Comparison of ENCODE assay signal across 25 cellular contexts in the genomic region with DNA sequence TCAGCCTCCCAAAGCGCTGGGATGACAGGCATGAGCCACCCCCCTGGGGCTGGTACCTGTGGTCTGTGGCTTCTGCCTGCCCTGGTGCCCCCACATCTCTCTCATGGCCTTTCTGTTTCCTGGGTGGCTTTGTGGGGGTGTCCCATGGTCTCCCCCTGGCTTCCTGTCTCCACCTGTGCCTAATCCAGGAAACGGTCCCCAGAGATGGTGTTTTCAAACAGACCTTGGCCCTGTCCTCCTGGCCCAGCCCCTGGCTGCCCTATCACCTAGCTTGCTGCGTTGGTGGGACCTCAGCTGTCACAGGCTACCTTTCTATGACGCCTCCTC. TPM values are rescaled to one million over a fixed set of nuclear protein-coding genes. Genes with fewer than 3 reads are reported as not detected.
A peak's percentile ranks its signal among the peaks of the same experiment; 100 is the strongest.
DNase-seq lines count a peak whose midpoint lies in the region; ATAC-seq, FAIRE-seq and TF ChIP-seq lines count a peak whose summit lies in the region.
"Had no signal": no experiment of that assay in that cellular context is flagged by ENCODE, and none has a peak within 500 bp of the region (broad histone marks: within the 10 kb centered on the region; RNA-seq: fewer than 3 reads in every experiment).

No MANE protein-coding gene starts in this region.

- no peaks in the 10 kb centered on the region for H3K36me3 Mint-ChIP-seq in activated CD8-positive, alpha-beta memory T cell treated with anti-CD3 and anti-CD28 coated beads, Interleukin-2, amount 10 ng/mL, durations not matched to agents 7 days and 5 days
- no peaks in the 10 kb centered on the region for H3K36me3 Mint-ChIP-seq in activated CD8-positive, alpha-beta T cell treated with anti-CD3 and anti-CD28 coated beads for 36 hours (ENCODE audit: low read depth)
- H3K36me3 Mint-ChIP-seq in stimulated activated effector memory CD8-positive, alpha-beta T cell treated with anti-CD3 and anti-CD28 coated beads, Interleukin-12 subunit alpha, Interleukin-12 subunit beta, amount 100 ng/mL, for 72 hours: no peaks in the 10 kb centered on the region
- H3K36me3 Mint-ChIP-seq: CD8-positive, alpha-beta T cell; IgD-negative memory B cell had no signal

- peak; percentile 23 for ATAC-seq in activated CD8-positive, alpha-beta memory T cell treated with anti-CD3 and anti-CD28 coated beads, Interleukin-2, amount 10 ng/mL, durations not matched to agents 7 days and 5 days
- ATAC-seq in activated CD8-positive, alpha-beta T cell treated with anti-CD3 and anti-CD28 coated beads for 36 hours: peak; percentile 85
- ATAC-seq in stimulated activated effector memory CD8-positive, alpha-beta T cell treated with anti-CD3 and anti-CD28 coated beads, Interleukin-12 subunit alpha, Interleukin-12 subunit beta, amount 100 ng/mL, for 72 hours: peak; percentile 24
- ATAC-seq: CD8-positive, alpha-beta T cell had no signal

- no peak for DNase-seq in activated CD8-positive, alpha-beta memory T cell treated with anti-CD3 and anti-CD28 coated beads, Interleukin-2, amount 10 ng/mL, durations not matched to agents 7 days and 5 days
- no peak for DNase-seq in activated CD8-positive, alpha-beta memory T cell treated with anti-CD3 and anti-CD28 coated beads, Interleukin-2, amount 50 U/mL, for 4 hours
- DNase-seq in activated CD8-positive, alpha-beta T cell treated with anti-CD3 and anti-CD28 coated beads for 36 hours: peak; percentile 68
- DNase-seq in kidney (peak; percentile 14), DMS53 (lab: John Stamatoyannopoulos, UW) (no peak)
- no peak for DNase-seq in stimulated activated effector memory CD8-positive, alpha-beta T cell treated with anti-CD3 and anti-CD28 coated beads, Interleukin-12 subunit alpha, Interleukin-12 subunit beta, amount 100 ng/mL, for 72 hours (ENCODE audit: low spot score in 2 of 2)
- no peak for DNase-seq in stimulated activated CD4-positive, alpha-beta T cell treated with anti-CD3 and anti-CD28 coated beads, Interleukin-2, amount 100 ng/mL, for 24 hours
- DNase-seq in activated CD4-positive, CD25-positive, alpha-beta regulatory T cell (lab: John Stamatoyannopoulos, UW): no peak
- DNase-seq: BE2C; CD8-positive, alpha-beta T cell; DMS79 treated with DMSO at 0.1 percent for 48 hours; HCEC 1CT; NCI-H187; NCI-H345; NCI-H526 treated with DMSO at 0.1 percent for 48 hours; NK-92 treated with Interleukin-12 subunit alpha and Interleukin-12 subunit beta, amount 100 ng/mL, for 24 hours had no signal

- no peaks in the 10 kb centered on the region for H3K4me1 ChIP-seq in kidney (ENCODE audit: control insufficient read depth in 1 of 2, insufficient read depth in 1 of 2, low read depth in 1 of 2, low read length in 2 of 2)

- no peak overlapping the region for H3K27ac ChIP-seq in kidney (ENCODE audit: low read depth in 2 of 2, low read length in 2 of 2)
- H3K27ac ChIP-seq: 22Rv1 had no signal

- H3K27me3 Mint-ChIP-seq in activated CD8-positive, alpha-beta memory T cell treated with anti-CD3 and anti-CD28 coated beads, Interleukin-2, amount 10 ng/mL, durations not matched to agents 7 days and 5 days: no peaks in the 10 kb centered on the region
- no peaks in the 10 kb centered on the region for H3K27me3 Mint-ChIP-seq in activated CD8-positive, alpha-beta T cell treated with anti-CD3 and anti-CD28 coated beads for 36 hours

- intact Hi-C loops in activated CD8-positive, alpha-beta T cell treated with anti-CD3 and anti-CD28 coated beads for 36 hours (cut with micrococcal nuclease): no loop called here
- intact Hi-C loops in kidney (cut with DNase I): no loop called here

- CTCF ChIA-PET in activated CD8-positive, alpha-beta memory T cell treated with anti-CD3 and anti-CD28 coated beads, Interleukin-2, amount 10 ng/mL, durations not matched to agents 7 days and 5 days (lab: Charles Lee): no interaction called here
- CTCF ChIA-PET in activated CD8-positive, alpha-beta T cell treated with anti-CD3 and anti-CD28 coated beads for 36 hours (lab: Charles Lee): no interaction called here

- H3K4me1 Mint-ChIP-seq in activated CD8-positive, alpha-beta memory T cell treated with anti-CD3 and anti-CD28 coated beads, Interleukin-2, amount 10 ng/mL, durations not matched to agents 7 days and 5 days: peaks cover 10% of the 10 kb centered on the region
- peaks cover 8% of the 10 kb centered on the region for H3K4me1 Mint-ChIP-seq in activated CD8-positive, alpha-beta T cell treated with anti-CD3 and anti-CD28 coated beads for 36 hours (ENCODE audit: low read depth)
- H3K4me1 Mint-ChIP-seq in stimulated activated effector memory CD8-positive, alpha-beta T cell treated with anti-CD3 and anti-CD28 coated beads, Interleukin-12 subunit alpha, Interleukin-12 subunit beta, amount 100 ng/mL, for 72 hours: no peaks in the 10 kb centered on the region
- H3K4me1 Mint-ChIP-seq: IgD-negative memory B cell had no signal

- H3K9me3 Mint-ChIP-seq in activated CD8-positive, alpha-beta memory T cell treated with anti-CD3 and anti-CD28 coated beads, Interleukin-2, amount 10 ng/mL, durations not matched to agents 7 days and 5 days (ENCODE audit: low read depth): no peaks in the 10 kb centered on the region
- H3K9me3 Mint-ChIP-seq in activated CD8-positive, alpha-beta T cell treated with anti-CD3 and anti-CD28 coated beads for 36 hours: no peaks in the 10 kb centered on the region
- no peaks in the 10 kb centered on the region for H3K9me3 Mint-ChIP-seq in stimulated activated effector memory CD8-positive, alpha-beta T cell treated with anti-CD3 and anti-CD28 coated beads, Interleukin-12 subunit alpha, Interleukin-12 subunit beta, amount 100 ng/mL, for 72 hours
- H3K9me3 Mint-ChIP-seq: CD8-positive, alpha-beta T cell; IgD-negative memory B cell had no signal

- H3K4me3 Mint-ChIP-seq in activated CD8-positive, alpha-beta memory T cell treated with anti-CD3 and anti-CD28 coated beads, Interleukin-2, amount 10 ng/mL, durations not matched to agents 7 days and 5 days: no peak overlapping the region
- H3K4me3 Mint-ChIP-seq in activated CD8-positive, alpha-beta T cell treated with anti-CD3 and anti-CD28 coated beads for 36 hours: no peak overlapping the region
- no peak overlapping the region for H3K4me3 Mint-ChIP-seq in stimulated activated effector memory CD8-positive, alpha-beta T cell treated with anti-CD3 and anti-CD28 coated beads, Interleukin-12 subunit alpha, Interleukin-12 subunit beta, amount 100 ng/mL, for 72 hours
- H3K4me3 Mint-ChIP-seq: CD8-positive, alpha-beta T cell; IgD-negative memory B cell had no signal

- FAIRE-seq in kidney (lab: Jason Lieb, UNC): no peak
- FAIRE-seq: D721Med, G401.6 had no signal

- no peak overlapping the region for H3K27ac Mint-ChIP-seq in activated CD8-positive, alpha-beta memory T cell treated with anti-CD3 and anti-CD28 coated beads, Interleukin-2, amount 10 ng/mL, durations not matched to agents 7 days and 5 days
- no peak overlapping the region for H3K27ac Mint-ChIP-seq in activated CD8-positive, alpha-beta T cell treated with anti-CD3 and anti-CD28 coated beads for 36 hours
- H3K27ac Mint-ChIP-seq in stimulated activated effector memory CD8-positive, alpha-beta T cell treated with anti-CD3 and anti-CD28 coated beads, Interleukin-12 subunit alpha, Interleukin-12 subunit beta, amount 100 ng/mL, for 72 hours: no peak overlapping the region
- H3K27ac Mint-ChIP-seq: CD8-positive, alpha-beta T cell; IgD-negative memory B cell had no signal

- no peak overlapping the region for H3K4me3 ChIP-seq in kidney (ENCODE audit: low read length in 2 of 2)

- no peak for TF ChIP-seq CTCF in activated CD8-positive, alpha-beta T cell treated with anti-CD3 and anti-CD28 coated beads for 36 hours (IDR thresholded peaks at IDR 0.05)
- TF ChIP-seq CTCF in kidney (IDR thresholded peaks at IDR 0.05; ENCODE audit: borderline replicate concordance, extremely low read depth, insufficient read depth): no peak

- H3K36me3 ChIP-seq in kidney (ENCODE audit: control insufficient read depth in 1 of 2, insufficient read depth in 2 of 2, low read length in 2 of 2): no peaks in the 10 kb centered on the region

- POLR2A ChIA-PET in activated CD8-positive, alpha-beta T cell treated with anti-CD3 and anti-CD28 coated beads for 36 hours (lab: Charles Lee): no interaction called here

- no peaks in the 10 kb centered on the region for H3K9me3 ChIP-seq in kidney (ENCODE audit: control insufficient read depth in 1 of 2, low read length in 2 of 2)
- H3K9me3 ChIP-seq: BE2C had no signal

- H3K9ac ChIP-seq in kidney (ENCODE audit: low read length in 2 of 2): no peak overlapping the region

RNA-seq across cellular contexts. Expression of gene MEG3, which starts 18.1 kb away (rescaled TPM):
- not detected for total RNA-seq in activated CD8-positive, alpha-beta memory T cell treated with anti-CD3 and anti-CD28 coated beads, Interleukin-2, amount 10 ng/mL, durations not matched to agents 7 days and 5 days
- not detected for total RNA-seq in activated CD8-positive, alpha-beta T cell treated with anti-CD3 and anti-CD28 coated beads for 36 hours
- total RNA-seq in kidney: 24.0 TPM
- 29.6 TPM for polyA plus RNA-seq in kidney (ENCODE audit: insufficient read depth, low read depth, low replicate concordance)
- total RNA-seq: CD8-positive, alpha-beta T cell; HT-29; OCI-LY7 had no signal
- polyA plus RNA-seq: IgD-negative memory B cell had no signal

RNA-seq across cellular contexts. Expression of gene RTL1, which starts 59.5 kb away (rescaled TPM):
- total RNA-seq in activated CD8-positive, alpha-beta memory T cell treated with anti-CD3 and anti-CD28 coated beads, Interleukin-2, amount 10 ng/mL, durations not matched to agents 7 days and 5 days: not detected
- not detected for total RNA-seq in activated CD8-positive, alpha-beta T cell treated with anti-CD3 and anti-CD28 coated beads for 36 hours
- total RNA-seq in kidney: not detected
- not detected for polyA plus RNA-seq in kidney (ENCODE audit: insufficient read depth, low read depth, low replicate concordance)
- total RNA-seq: CD8-positive, alpha-beta T cell; HT-29; LHCN-M2; OCI-LY7; RPMI7951 had no signal
- polyA plus RNA-seq: AG04450, IgD-negative memory B cell had no signal

Comparison
In these comparisons a context has a peak if more than half of its experiments do, and no peak if none do; other contexts are left out.
1. ATAC-seq: peak in every context shown above with its lines; median percentile 85 in activated CD8-positive, alpha-beta T cell treated with anti-CD3 and anti-CD28 coated beads for 36 hours; 24 in stimulated activated effector memory CD8-positive, alpha-beta T cell treated with anti-CD3 and anti-CD28 coated beads, Interleukin-12 subunit alpha, Interleukin-12 subunit beta, amount 100 ng/mL, for 72 hours; 23 in activated CD8-positive, alpha-beta memory T cell treated with anti-CD3 and anti-CD28 coated beads, Interleukin-2, amount 10 ng/mL, durations not matched to agents 7 days and 5 days.
2. DNase-seq: peak in activated CD8-positive, alpha-beta T cell treated with anti-CD3 and anti-CD28 coated beads for 36 hours (single experiment) and kidney (single experiment); none in activated CD8-positive, alpha-beta memory T cell treated with anti-CD3 and anti-CD28 coated beads, Interleukin-2, amount 10 ng/mL, durations not matched to agents 7 days and 5 days (single experiment), activated CD8-positive, alpha-beta memory T cell treated with anti-CD3 and anti-CD28 coated beads, Interleukin-2, amount 50 U/mL, for 4 hours (single experiment), stimulated activated effector memory CD8-positive, alpha-beta T cell treated with anti-CD3 and anti-CD28 coated beads, Interleukin-12 subunit alpha, Interleukin-12 subunit beta, amount 100 ng/mL, for 72 hours (0 of 2), stimulated activated CD4-positive, alpha-beta T cell treated with anti-CD3 and anti-CD28 coated beads, Interleukin-2, amount 100 ng/mL, for 24 hours (0 of 2), DMS53 (single experiment) and activated CD4-positive, CD25-positive, alpha-beta regulatory T cell (0 of 4).
3. RNA of gene MEG3, which starts 18.1 kb away (total RNA-seq): 24.0 TPM in kidney (single experiment); not detected in activated CD8-positive, alpha-beta memory T cell treated with anti-CD3 and anti-CD28 coated beads, Interleukin-2, amount 10 ng/mL, durations not matched to agents 7 days and 5 days and not detected in activated CD8-positive, alpha-beta T cell treated with anti-CD3 and anti-CD28 coated beads for 36 hours; every median in the first group is over 10 times any median in the second.